In genomic region chr6:35522660-35523658, GRCh38 we compare ENCODE assay signal across 1 cellular context.
TF ChIP-seq lines count a peak whose summit lies in the region.

No MANE protein-coding gene starts in this region.

TF ChIP-seq in SK-N-SH, 30 proteins besides CTCF, POLR2A, EP300 and RAD21 (continued from another document):
- TF ChIP-seq PBX3 (IDR thresholded peaks at IDR 0.05) (no peak), TEAD4 (IDR thresholded peaks at IDR 0.05; ENCODE audit: borderline replicate concordance, insufficient read depth) (no peak), RCOR1 (IDR thresholded peaks at IDR 0.05; ENCODE audit: low read length) (0 out of 2 replicates have a peak, but pooled peaks have one; percentile 20), YY1 (IDR thresholded peaks at IDR 0.05; ENCODE audit: low read depth) (no peak)
TF ChIP-seq in SK-N-SH: peak in this region for 3.
